Comparison of ENCODE assay signal across 32 cellular contexts in the genomic region with DNA sequence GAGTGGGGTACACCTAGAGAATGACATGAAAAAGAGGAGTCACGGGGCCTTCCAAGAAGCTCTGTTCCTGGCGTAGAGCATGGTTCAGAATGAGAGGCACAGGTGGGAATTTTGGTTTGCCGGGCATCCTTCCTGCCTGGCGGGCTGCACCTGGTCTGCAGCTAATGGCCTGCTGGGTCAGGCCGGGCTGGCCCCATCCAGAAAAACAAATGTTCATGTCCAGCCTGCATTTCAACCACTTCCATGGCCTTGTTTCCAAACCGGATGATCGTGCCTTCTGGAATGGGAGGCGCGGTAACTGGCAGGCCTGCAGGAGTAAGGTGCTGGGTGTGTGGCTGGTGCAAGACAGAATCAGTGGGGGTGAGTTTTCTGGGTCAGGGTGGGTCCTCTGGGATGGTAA. TPM values are rescaled to one million over a fixed set of nuclear protein-coding genes. Genes with fewer than 3 reads are reported as not detected.
"Had no signal": no experiment of that assay in that cellular context is flagged by ENCODE, and none has a peak within 500 bp of the region (broad histone marks: within the 10 kb centered on the region; RNA-seq: fewer than 3 reads in every experiment).

No MANE protein-coding gene starts in this region.

- H2AFZ ChIP-seq: hepatocyte had no signal

- H3K27me3 ChIP-seq: breast epithelium, hepatocyte, pancreas, spleen, testis, transverse colon had no signal

- H3K4me3 ChIP-seq: breast epithelium, hepatocyte, left ventricle myocardium inferior, lung, pancreas, prostate gland, spleen, testis, transverse colon had no signal

- DNase-seq: activated CD4-positive, alpha-beta memory T cell treated with anti-CD3 and anti-CD28 coated beads, Interleukin-2, amount 10 ng/mL, durations not matched to agents 7 days and 5 days; activated CD4-positive, alpha-beta T cell treated with anti-CD3 and anti-CD28 coated beads for 1 hour; activated CD4-positive, alpha-beta T cell treated with anti-CD3 and anti-CD28 coated beads, Interleukin-2, amount 10 ng/mL, durations not matched to agents 7 days and 5 days; activated CD8-positive, alpha-beta memory T cell treated with anti-CD3 and anti-CD28 coated beads, Interleukin-2, amount 50 U/mL, for 48 hours; activated gamma-delta T cell treated with Interleukin-2 at 50 U/mL for 16 hours; activated naive CD4-positive, alpha-beta T cell treated with anti-CD3 and anti-CD28 coated beads, Interleukin-2, amount 50 U/mL, for 16 hours; activated T-cell treated with anti-CD3 and anti-CD28 coated beads, Interleukin-2, amount 50 U/mL, for 24 hours; amygdala; central memory CD4-positive, alpha-beta T cell; effector CD8-positive, alpha-beta T cell; glutamatergic neuron; islet precursor cell; left ventricle myocardium inferior; mesendoderm; pancreas; spleen; stimulated activated naive CD8-positive, alpha-beta T cell treated with anti-CD3 and anti-CD28 coated beads, Interleukin-15, Interleukin-2, amounts not matched to agents 100 U/mL and 50 U/mL, for 24 hours; SW 1271; T1000; testis; transverse colon; WERI-Rb-1 had no signal

- H3K27ac ChIP-seq: breast epithelium, hepatocyte, left ventricle myocardium inferior, pancreas, prostate gland, testis, transverse colon, WERI-Rb-1 had no signal

- ATAC-seq: stimulated activated naive CD8-positive, alpha-beta T cell treated with anti-CD3 and anti-CD28 coated beads, Interleukin-15, Interleukin-2, amounts not matched to agents 100 U/mL and 50 U/mL, for 24 hours had no signal

- H3K36me3 ChIP-seq: breast epithelium, left ventricle myocardium inferior, pancreas, prostate gland, spleen, transverse colon had no signal

- H3K9me3 ChIP-seq: breast epithelium, left ventricle myocardium inferior, pancreas, prostate gland, spleen, testis, transverse colon had no signal

- H3K4me2 ChIP-seq: hepatocyte had no signal

- FAIRE-seq: colon, endometrium, frontal cortex, pancreas had no signal

- H3K27ac Mint-ChIP-seq: activated CD4-positive, alpha-beta memory T cell treated with anti-CD3 and anti-CD28 coated beads, Interleukin-2, amount 10 ng/mL, durations not matched to agents 7 days and 5 days; activated CD4-positive, alpha-beta T cell treated with anti-CD3 and anti-CD28 coated beads, Interleukin-2, amount 10 ng/mL, durations not matched to agents 7 days and 5 days; activated T-cell treated with anti-CD3 and anti-CD28 coated beads, Interleukin-2, amount 50 U/mL, for 24 hours; T-helper 1 cell treated with Interleukin-12 subunit alpha and Interleukin-12 subunit beta and Interleukin-4 antibody, amounts not matched to agents 30 μg/mL and 1 μg/mL, for 36 hours had no signal

- H3K27me3 Mint-ChIP-seq: activated CD4-positive, alpha-beta memory T cell treated with anti-CD3 and anti-CD28 coated beads, Interleukin-2, amount 10 ng/mL, durations not matched to agents 7 days and 5 days; activated CD4-positive, alpha-beta T cell treated with anti-CD3 and anti-CD28 coated beads, Interleukin-2, amount 10 ng/mL, durations not matched to agents 7 days and 5 days had no signal

- H3K9me3 Mint-ChIP-seq: activated CD4-positive, alpha-beta memory T cell treated with anti-CD3 and anti-CD28 coated beads, Interleukin-2, amount 10 ng/mL, durations not matched to agents 7 days and 5 days; activated CD4-positive, alpha-beta T cell treated with anti-CD3 and anti-CD28 coated beads, Interleukin-2, amount 10 ng/mL, durations not matched to agents 7 days and 5 days; activated T-cell treated with anti-CD3 and anti-CD28 coated beads, Interleukin-2, amount 50 U/mL, for 24 hours; nephron; T-helper 1 cell treated with Interleukin-12 subunit alpha and Interleukin-12 subunit beta and Interleukin-4 antibody, amounts not matched to agents 30 μg/mL and 1 μg/mL, for 36 hours had no signal

- H3K4me1 Mint-ChIP-seq: activated CD4-positive, alpha-beta memory T cell treated with anti-CD3 and anti-CD28 coated beads, Interleukin-2, amount 10 ng/mL, durations not matched to agents 7 days and 5 days; activated CD4-positive, alpha-beta T cell treated with anti-CD3 and anti-CD28 coated beads, Interleukin-2, amount 10 ng/mL, durations not matched to agents 7 days and 5 days had no signal

- H3K4me3 Mint-ChIP-seq: activated CD4-positive, alpha-beta memory T cell treated with anti-CD3 and anti-CD28 coated beads, Interleukin-2, amount 10 ng/mL, durations not matched to agents 7 days and 5 days; activated CD4-positive, alpha-beta T cell treated with anti-CD3 and anti-CD28 coated beads, Interleukin-2, amount 10 ng/mL, durations not matched to agents 7 days and 5 days; activated T-cell treated with anti-CD3 and anti-CD28 coated beads, Interleukin-2, amount 50 U/mL, for 24 hours; nephron; T-helper 1 cell treated with Interleukin-12 subunit alpha and Interleukin-12 subunit beta and Interleukin-4 antibody, amounts not matched to agents 30 μg/mL and 1 μg/mL, for 36 hours had no signal

- H3K79me2 ChIP-seq: hepatocyte had no signal

- H3K4me1 ChIP-seq: breast epithelium, pancreas, prostate gland, testis, transverse colon had no signal

RNA-seq across cellular contexts. Expression of gene TEAD4, which starts 14.4 kb away (rescaled TPM):
- total RNA-seq: mononuclear cell had no signal
